In genomic region chr4:102116121-102116520, GRCh38 we compare ENCODE assay signal across 5 cellular contexts.
"Had no signal": no experiment of that assay in that cellular context is flagged by ENCODE, and none has a peak within 500 bp of the region (broad histone marks: within the 10 kb centered on the region; RNA-seq: fewer than 3 reads in every experiment).

No MANE protein-coding gene starts in this region.

- H3K27me3 Mint-ChIP-seq: IgD-negative memory B cell had no signal

- ATAC-seq: GM23338, HepG2 had no signal

- DNase-seq: H9, HCEC 1CT had no signal

- H3K27ac Mint-ChIP-seq: GM23338, H9, IgD-negative memory B cell had no signal

- H3K4me3 Mint-ChIP-seq: GM23338, H9, IgD-negative memory B cell had no signal

- H3K4me1 Mint-ChIP-seq: GM23338 had no signal
